In genomic region chr10:35387768-35388167, GRCh38 we compare ENCODE assay signal across 10 cellular contexts. TPM values are rescaled to one million over a fixed set of nuclear protein-coding genes. Genes with fewer than 3 reads are reported as not detected.
DNase-seq lines count a peak whose midpoint lies in the region; ATAC-seq and TF ChIP-seq lines count a peak whose summit lies in the region.
"Had no signal": no experiment of that assay in that cellular context is flagged by ENCODE, and none has a peak within 500 bp of the region (broad histone marks: within the 10 kb centered on the region; RNA-seq: fewer than 3 reads in every experiment).

No MANE protein-coding gene starts in this region.

- H3K27me3 ChIP-seq in DOHH2 (ENCODE audit: control insufficient read depth, low read length) (no peaks in the 10 kb centered on the region), esophagus squamous epithelium (no peaks in the 10 kb centered on the region)

- no peak overlapping the region for H3K27ac ChIP-seq in DOHH2 (ENCODE audit: low read depth, low read length)
- H3K27ac ChIP-seq in esophagus squamous epithelium = peak overlapping the region in 3 of 4 donors; percentile 3 to 57 (median 11)

- no peaks in the 10 kb centered on the region for H3K9me2 ChIP-seq in DOHH2 (replicated peaks; ENCODE audit: control insufficient read depth, low read length)

- no peak for TF ChIP-seq CTCF in DOHH2 (IDR thresholded peaks at IDR 0.05; ENCODE audit: low read depth, low read length, poor library complexity, severe bottlenecking)
- no peak for TF ChIP-seq CTCF in esophagus squamous epithelium (IDR thresholded peaks at IDR 0.05)

- intact Hi-C loops in esophagus squamous epithelium (cut with DNase I) = no loop called here

- no peaks in the 10 kb centered on the region for H4K20me1 ChIP-seq in DOHH2 (ENCODE audit: control insufficient read depth, insufficient read depth, low read depth, low read length)

- H3K4me3 ChIP-seq in DOHH2 (ENCODE audit: low read length) (no peak overlapping the region), esophagus squamous epithelium (no peak overlapping the region)
- H3K4me3 ChIP-seq: SK-N-MC had no signal

- H3K9me3 ChIP-seq in DOHH2 (ENCODE audit: control insufficient read depth, insufficient read depth, low read length) (peaks cover 13% of the 10 kb centered on the region; the same call in 1 of the 2 replicates), esophagus squamous epithelium (peaks cover 0 to 18% (median 14%) of the 10 kb centered on the region in 3 donors)

- H3F3A ChIP-seq in DOHH2 (ENCODE audit: control insufficient read depth, insufficient read depth) = no peaks in the 10 kb centered on the region

- no peak for DNase-seq in esophagus squamous epithelium (lab: John Stamatoyannopoulos, UW)
- no peak for DNase-seq in NCI-H510A (lab: John Stamatoyannopoulos, UW)
- DNase-seq in activated naive CD4-positive, alpha-beta T cell treated with anti-CD3 and anti-CD28 coated beads, Interleukin-2, amount 50 U/mL, for 16 hours = no peak
- no peak for DNase-seq in islet precursor cell
- DNase-seq: left cardiac atrium had no signal

- peak; percentile 68 for ATAC-seq in GM21526 (IDR thresholded peaks at IDR 0.05; ENCODE audit: low FRiP score, unreplicated experiment)
- ATAC-seq in HG03460 (IDR thresholded peaks at IDR 0.05; ENCODE audit: unreplicated experiment) = peak; percentile 86
- ATAC-seq in activated CD4-positive, CD25-positive, alpha-beta regulatory T cell treated with anti-CD3 and anti-CD28 coated beads, Interleukin-2, amount 50 U/mL, for 24 hours = no peak

- H3K36me3 ChIP-seq in DOHH2 (ENCODE audit: control insufficient read depth, low read length) (no peaks in the 10 kb centered on the region), esophagus squamous epithelium (no peaks in the 10 kb centered on the region)

- WGBS in esophagus squamous epithelium, 2 donors = 37% methylated on average over 2 of the region's 2 CpGs

- peak overlapping the region; percentile 23 for H3K4me2 ChIP-seq in DOHH2 (ENCODE audit: low read length)

- H3K79me2 ChIP-seq in DOHH2 (ENCODE audit: control insufficient read depth, low read length) = peaks cover 96% of the 10 kb centered on the region

- no peak for TF ChIP-seq POLR2A in esophagus squamous epithelium (IDR thresholded peaks at IDR 0.05)

- H3K4me1 ChIP-seq in DOHH2 (ENCODE audit: control insufficient read depth, low read length) = peaks cover 39% of the 10 kb centered on the region
- peaks cover 8 to 54% (median 21%) of the 10 kb centered on the region in 3 donors for H3K4me1 ChIP-seq in esophagus squamous epithelium

RNA-seq across cellular contexts. Expression of gene CCNY, which starts 51.5 kb away (rescaled TPM):
- 10 to 100 TPM; 24.1 to 41.5 (median 30.4) TPM for total RNA-seq in esophagus squamous epithelium

Comparison
In these comparisons a context has a peak if more than half of its experiments do, and no peak if none do; other contexts are left out.
1. ATAC-seq: peak in GM21526 (single experiment) and HG03460 (single experiment); none in activated CD4-positive, CD25-positive, alpha-beta regulatory T cell treated with anti-CD3 and anti-CD28 coated beads, Interleukin-2, amount 50 U/mL, for 24 hours (0 of 2).